ENCODE assay signal across 8 cellular contexts in genomic region chr1:149792502-149792901, GRCh38. TPM values are rescaled to one million over a fixed set of nuclear protein-coding genes. Genes with fewer than 3 reads are reported as not detected.
DNase-seq lines count a peak whose midpoint lies in the region; ATAC-seq, FAIRE-seq and TF ChIP-seq lines count a peak whose summit lies in the region.
"Not testable (repeated sequence)": the region's sequence is repeated elsewhere in the genome, so short reads cannot be mapped to it uniquely, and the experiment has no call there.

No MANE protein-coding gene starts in this region.

- not testable (repeated sequence) for TF ChIP-seq POLR2A in HepG2 (IDR thresholded peaks at IDR 0.05; ENCODE audit: insufficient read depth in 1 of 2, low read depth in 2 of 2, low read length in 2 of 2)

- not testable (repeated sequence) for H3K79me2 ChIP-seq in HepG2 (ENCODE audit: insufficient read depth, low read length)

- not testable (repeated sequence) for FAIRE-seq in HepG2 (lab: Jason Lieb, UNC)

- 0% methylated on average over 25 of the region's 36 CpGs for whole genome bisulfite sequencing in ectodermal cell, 2 experiments
- no CpG with 5 or more reads among the region's 36 CpGs for WGBS in HepG2 (ENCODE audit: low lambda C conversion rate)

- not testable (repeated sequence) for H3K36me3 ChIP-seq in ectodermal cell (ENCODE audit: control insufficient read depth, insufficient read depth, low read length); HepG2 (replicated peaks in 1 of 2; ENCODE audit: control insufficient read depth in 1 of 2, insufficient read depth in 2 of 2, low read length in 2 of 2)

- ATAC-seq in GM19328 (IDR thresholded peaks at IDR 0.05; ENCODE audit: unreplicated experiment): peak; percentile 71
- ATAC-seq in HG03175 (IDR thresholded peaks at IDR 0.05; ENCODE audit: unreplicated experiment): peak; percentile 68
- peak; percentile 88 for ATAC-seq in HepG2

- not testable (repeated sequence) for H4K20me1 ChIP-seq in HepG2 (ENCODE audit: insufficient read depth, low read length)

- H3K9ac ChIP-seq in HepG2 (ENCODE audit: insufficient read depth, low read depth, low read length): 0 out of 2 replicates have a peak overlapping the region, but pooled peaks have one; percentile 8

- not testable (repeated sequence) for H3K9me3 ChIP-seq in ectodermal cell (ENCODE audit: control insufficient read depth, low read length); HepG2 (ENCODE audit: low read length)

- not testable (repeated sequence) for H2AFZ ChIP-seq in HepG2 (ENCODE audit: low read length)

- DNase-seq in Ammon's horn (ENCODE audit: low spot score): peak; percentile 29
- peak; percentile 45 for DNase-seq in NCI-H774 (lab: John Stamatoyannopoulos, UW)
- peak; percentile 64 for DNase-seq in activated CD8-positive, alpha-beta memory T cell treated with anti-CD3 and anti-CD28 coated beads, Interleukin-2, amount 50 U/mL, for 4 hours
- DNase-seq in HepG2 (ENCODE audit: low spot score): not testable (repeated sequence)
- peak; percentile 39 to 47 for DNase-seq in stimulated activated CD4-positive, alpha-beta T cell treated with anti-CD3 and anti-CD28 coated beads, Interleukin-15, amount 100 ng/mL, for 1 hour (ENCODE audit: low read depth in 1 of 2, low spot score in 1 of 2)

- TF ChIP-seq CTCF in HepG2 (CRISPR knock-in tag; IDR thresholded peaks at IDR 0.05): peak; percentile 29

- BruUV-seq in HepG2 (replicated peaks; lab: Mats Ljungman, UMichigan): not testable (repeated sequence)

- intact Hi-C loops in HepG2 (cut with micrococcal nuclease; ENCODE audit: unreplicated experiment): not testable (repeated sequence)

- in situ Hi-C loops in HepG2 (cut with HindIII; ENCODE audit: extremely low pct_ligation_motif_present, low pct_unique_long_range_greater_than_20kb): not testable (repeated sequence)

- H3K4me3 ChIP-seq in ectodermal cell (ENCODE audit: insufficient read depth, low read depth, low read length) (peak overlapping the region; percentile 44), HepG2 (replicated peaks in 1 of 3; ENCODE audit: insufficient read depth in 1 of 3, low read depth in 2 of 3, low read length in 3 of 3) (peak overlapping the region in 2 of 3 experiments; percentile 60 to 62; a peak in 3 of 6 replicates)

- not testable (repeated sequence) for H3K4me1 ChIP-seq in ectodermal cell (ENCODE audit: control insufficient read depth, insufficient read depth, low read length); HepG2 (ENCODE audit: insufficient read depth, low read length)

- H3K27ac ChIP-seq in ectodermal cell (ENCODE audit: insufficient read depth, low read depth, low read length, poor library complexity, severe bottlenecking); HepG2 (ENCODE audit: extremely low read length, insufficient read depth, low read length): not testable (repeated sequence)

- H3K4me2 ChIP-seq in HepG2 (ENCODE audit: low read depth, low read length): peak overlapping the region; percentile 45; the same call in 1 of the 2 replicates

- not testable (repeated sequence) for H3K27me3 ChIP-seq in ectodermal cell (ENCODE audit: control insufficient read depth, insufficient read depth, low read length, poor library complexity, severe bottlenecking); HepG2 (ENCODE audit: control insufficient read depth in 1 of 2, insufficient read depth in 2 of 2, low read length in 2 of 2)

- POLR2A ChIA-PET in HepG2 (lab: Yijun Ruan, JAX): not testable (repeated sequence)

- TF ChIP-seq EP300 in HepG2 (IDR thresholded peaks at IDR 0.05; ENCODE audit: low read depth in 2 of 2, low read length in 2 of 2); HepG2 (CRISPR knock-in tag; IDR thresholded peaks at IDR 0.05; ENCODE audit: borderline replicate concordance): not testable (repeated sequence)

- CTCF ChIA-PET in HepG2 (lab: Yijun Ruan, JAX; ENCODE audit: low intra/inter-chr PET ratio, low total read pairs): not testable (repeated sequence)

- not testable (repeated sequence) for TF ChIP-seq RAD21 in HepG2 (CRISPR knock-in tag; IDR thresholded peaks at IDR 0.05)

TF ChIP-seq in HepG2, 621 proteins besides CTCF, POLR2A, EP300 and RAD21 (continues in another document):
- peak; percentile 63; the same call in 1 of the 2 replicates for TF ChIP-seq ZFY (CRISPR knock-in tag; IDR thresholded peaks at IDR 0.05)
- TF ChIP-seq STAG1 (CRISPR knock-in tag; IDR thresholded peaks at IDR 0.05): peak; percentile 56
- TF ChIP-seq ZNF574 (CRISPR knock-in tag; IDR thresholded peaks at IDR 0.05): 0 out of 2 replicates have a peak, but pooled peaks have one; percentile 35
- peak; percentile 15; the same call in 1 of the 2 replicates for TF ChIP-seq GABPB1 (CRISPR knock-in tag; IDR thresholded peaks at IDR 0.05)
- peak; percentile 35; the same call in 1 of the 2 replicates for TF ChIP-seq ZBTB14 (CRISPR knock-in tag; IDR thresholded peaks at IDR 0.05)
- TF ChIP-seq PATZ1 (CRISPR knock-in tag; IDR thresholded peaks at IDR 0.05): 0 out of 2 replicates have a peak, but pooled peaks have one; percentile 19

RNA-seq across cellular contexts. Expression of gene FCGR1A, which starts 10.0 kb away (rescaled TPM):
- polyA plus RNA-seq in ectodermal cell (2013, experiment 1 of 4): not detected
- not detected for polyA plus RNA-seq in ectodermal cell (2013, experiment 2 of 4)
- not detected for polyA plus RNA-seq in ectodermal cell (2013, experiment 3 of 4)
- not detected for polyA plus RNA-seq in ectodermal cell (2013, experiment 4 of 4)
- total RNA-seq in HepG2 (2016; rRNA removed; fragmentation: Illumina TruSeq; extraction: Trizol): not detected in 2 replicates
- not detected in 2 replicates for total RNA-seq in HepG2 (2016; cell fraction: cytosol; rRNA removed; fragmentation: Illumina TruSeq; extraction: Trizol; ENCODE audit: low read depth)
- total RNA-seq in HepG2 (2016; cell fraction: insoluble cytoplasmic fraction; rRNA removed; fragmentation: Illumina TruSeq; extraction: Trizol): not detected in 2 replicates
- not detected in 2 replicates for total RNA-seq in HepG2 (2016; cell fraction: membrane; rRNA removed; fragmentation: Illumina TruSeq; extraction: Trizol)
- total RNA-seq in HepG2 (2016; cell fraction: nucleus; rRNA removed; fragmentation: Illumina TruSeq; extraction: Trizol): not detected in 2 replicates
- not detected in 2 replicates for polyA plus RNA-seq in HepG2 (2011; rRNA removed)
- polyA plus RNA-seq in HepG2 (2011; cell fraction: cytosol; rRNA removed): not detected in 2 replicates
- polyA plus RNA-seq in HepG2 (2011; cell fraction: nucleus; rRNA removed): not detected in 2 replicates
- polyA plus RNA-seq in HepG2 (2012): not detected in 2 replicates
- polyA plus RNA-seq in HepG2 (2016; cell fraction: cytosol; fragmentation: Illumina TruSeq; extraction: Trizol; ENCODE audit: low read depth): not detected in 2 replicates
- polyA plus RNA-seq in HepG2 (2016; cell fraction: insoluble cytoplasmic fraction; fragmentation: Illumina TruSeq; extraction: Trizol; ENCODE audit: low read depth): not detected in 2 replicates
- polyA plus RNA-seq in HepG2 (2016; cell fraction: membrane; fragmentation: Illumina TruSeq; extraction: Trizol; ENCODE audit: low read depth): not detected in 2 replicates
- polyA plus RNA-seq in HepG2 (2016; cell fraction: nucleus; fragmentation: Illumina TruSeq; extraction: Trizol; ENCODE audit: insufficient read depth, low read depth): not detected in 2 replicates
- 0.06 TPM in 1 of 2 replicates, not detected in the other for polyA minus RNA-seq in HepG2 (2011; rRNA and poly(A)+ RNA removed; ENCODE audit: low replicate concordance)
- not detected in 2 replicates for polyA minus RNA-seq in HepG2 (2011; cell fraction: cytosol; rRNA and poly(A)+ RNA removed)
- polyA minus RNA-seq in HepG2 (2011; cell fraction: nucleus; rRNA and poly(A)+ RNA removed): not detected in 2 replicates
